ENCODE assay signal across 19 cellular contexts in the genomic region with DNA sequence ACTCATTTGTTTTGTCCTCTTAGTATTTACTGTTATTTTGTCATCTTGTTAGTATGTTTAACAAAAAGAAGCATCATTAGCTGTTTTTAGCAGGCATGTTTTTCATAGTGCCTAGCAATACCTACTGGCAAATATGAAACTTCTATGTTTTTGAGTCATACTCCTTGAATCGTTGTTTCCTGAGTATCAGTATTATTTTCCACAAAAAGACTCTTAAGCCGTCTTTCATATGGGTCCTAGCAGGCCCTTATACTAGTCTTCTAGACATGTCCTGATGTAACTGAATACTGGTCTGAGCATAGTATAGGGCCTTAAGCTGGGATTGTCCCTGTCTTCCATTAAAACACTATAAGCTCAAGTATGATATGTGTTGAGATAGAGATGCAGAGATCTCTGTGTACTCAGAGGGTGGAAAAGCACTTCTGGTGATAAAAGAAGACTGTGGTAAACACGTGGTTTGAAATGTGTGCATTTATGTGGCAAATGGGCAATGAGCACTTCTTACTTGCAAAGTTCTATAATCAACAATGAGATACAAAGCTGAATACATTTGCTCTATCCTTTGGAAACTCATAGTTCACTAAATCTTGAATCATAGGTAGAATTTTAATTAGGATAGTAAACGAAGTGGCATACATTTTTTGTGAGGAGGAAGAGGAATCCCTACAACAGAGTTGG.
"Had no signal": no experiment of that assay in that cellular context is flagged by ENCODE, and none has a peak within 500 bp of the region (broad histone marks: within the 10 kb centered on the region; RNA-seq: fewer than 3 reads in every experiment).

No MANE protein-coding gene starts in this region.

- H3K4me1 ChIP-seq: esophagus muscularis mucosa, gastroesophageal sphincter, heart left ventricle, parathyroid adenoma, sigmoid colon, tibial artery had no signal

- H3K36me3 Mint-ChIP-seq: natural killer cell; stimulated activated naive B cell treated with anti-CD40 and anti-IgM and Interleukin-4, amounts not matched to agents 10 μg/mL and 1 μg/mL and 100 μg/mL, for 72 hours; WTC11 had no signal

- H3K9me3 ChIP-seq: esophagus muscularis mucosa, gastroesophageal sphincter, heart left ventricle, sigmoid colon, tibial artery had no signal

- H3K27me3 ChIP-seq: cardiac muscle cell, esophagus muscularis mucosa, gastroesophageal sphincter, heart left ventricle, sigmoid colon, tibial artery had no signal

- ATAC-seq: gastroesophageal sphincter; heart left ventricle; left lobe of liver; natural killer cell; stimulated activated naive B cell treated with anti-CD40 and anti-IgM and Interleukin-4, amounts not matched to agents 10 μg/mL and 1 μg/mL and 100 μg/mL, for 72 hours; WTC11 had no signal

- DNase-seq: activated naive CD4-positive, alpha-beta T cell treated with Interleukin-2 at 50 U/mL for 16 hours; amygdala; effector CD8-positive, alpha-beta T cell; heart left ventricle; kidney; natural killer cell; sigmoid colon; stimulated activated CD4-positive, alpha-beta T cell treated with anti-CD3 and anti-CD28 coated beads, Interleukin-4, amount 100 ng/mL, for 4 hours; stimulated activated naive B cell treated with anti-CD40 and anti-IgM and Interleukin-4, amounts not matched to agents 10 μg/mL and 1 μg/mL and 100 μg/mL, for 72 hours; tibial artery had no signal

- H3K4me3 ChIP-seq: cardiac muscle cell, esophagus muscularis mucosa, gastroesophageal sphincter, heart left ventricle, lung, sigmoid colon, tibial artery had no signal

- H3K36me3 ChIP-seq: cardiac muscle cell, esophagus muscularis mucosa, gastroesophageal sphincter, heart left ventricle, sigmoid colon, tibial artery had no signal

- H3K27ac ChIP-seq: cardiac muscle cell, esophagus muscularis mucosa, gastroesophageal sphincter, heart left ventricle, parathyroid adenoma, sigmoid colon, tibial artery had no signal

- H3K27me3 Mint-ChIP-seq: dendritic cell treated with granulocyte-macrophage colony-stimulating factor and Interleukin-4, amounts not matched to agents 40 ng/mL and 50 ng/mL, for 4 days had no signal

- H3K9me3 Mint-ChIP-seq: dendritic cell treated with granulocyte-macrophage colony-stimulating factor and Interleukin-4, amounts not matched to agents 40 ng/mL and 50 ng/mL, for 4 days; stimulated activated naive B cell treated with anti-CD40 and anti-IgM and Interleukin-4, amounts not matched to agents 10 μg/mL and 1 μg/mL and 100 μg/mL, for 72 hours; T-helper 2 cell treated with Interferon-gamma antibody and Interleukin-4, amounts not matched to agents 5 μg/mL and 100 μg/mL, for 36 hours; WTC11 had no signal

- H3K4me3 Mint-ChIP-seq: dendritic cell treated with granulocyte-macrophage colony-stimulating factor and Interleukin-4, amounts not matched to agents 40 ng/mL and 50 ng/mL, for 4 days; natural killer cell; stimulated activated naive B cell treated with anti-CD40 and anti-IgM and Interleukin-4, amounts not matched to agents 10 μg/mL and 1 μg/mL and 100 μg/mL, for 72 hours; T-helper 2 cell treated with Interferon-gamma antibody and Interleukin-4, amounts not matched to agents 5 μg/mL and 100 μg/mL, for 36 hours; WTC11 had no signal

- H3K27ac Mint-ChIP-seq: dendritic cell treated with granulocyte-macrophage colony-stimulating factor and Interleukin-4, amounts not matched to agents 40 ng/mL and 50 ng/mL, for 4 days; natural killer cell; stimulated activated naive B cell treated with anti-CD40 and anti-IgM and Interleukin-4, amounts not matched to agents 10 μg/mL and 1 μg/mL and 100 μg/mL, for 72 hours; T-helper 2 cell treated with Interferon-gamma antibody and Interleukin-4, amounts not matched to agents 5 μg/mL and 100 μg/mL, for 36 hours; WTC11 had no signal

- H3K4me1 Mint-ChIP-seq: stimulated activated naive B cell treated with anti-CD40 and anti-IgM and Interleukin-4, amounts not matched to agents 10 μg/mL and 1 μg/mL and 100 μg/mL, for 72 hours had no signal
